Comparison of ENCODE assay signal across 13 cellular contexts in the genomic region with DNA sequence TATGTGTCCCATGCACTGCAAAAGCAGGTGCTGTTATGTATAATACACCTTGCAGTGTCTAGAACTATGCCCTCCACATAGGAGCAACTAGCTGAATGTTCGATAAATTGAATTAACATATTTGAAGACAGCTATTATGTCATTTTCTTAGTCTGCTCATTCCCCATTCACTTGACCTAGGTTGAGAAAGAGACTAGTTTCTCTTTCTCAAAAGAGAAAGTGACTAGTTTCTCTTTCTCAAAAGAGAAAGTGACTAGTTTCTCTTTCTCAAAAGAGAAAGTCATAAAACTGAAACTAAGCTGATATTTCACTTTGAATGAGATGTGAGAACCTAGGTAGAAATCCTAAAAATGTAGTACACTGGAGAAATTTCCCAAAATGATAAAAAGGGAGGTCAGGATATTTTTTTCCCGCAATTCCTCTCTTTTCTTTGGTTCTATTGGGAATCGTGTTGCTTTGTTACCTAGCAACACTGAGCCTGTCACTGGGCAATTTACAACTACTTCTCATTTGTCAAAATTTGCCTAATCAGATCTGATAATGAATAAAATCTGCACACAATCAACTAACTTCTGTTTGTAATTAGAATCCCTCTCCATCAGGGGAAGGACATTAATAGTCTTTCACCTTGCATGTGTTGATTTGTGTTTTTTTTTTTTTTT.
DNase-seq lines count a peak whose midpoint lies in the region; ATAC-seq and TF ChIP-seq lines count a peak whose summit lies in the region.
"Had no signal": no experiment of that assay in that cellular context is flagged by ENCODE, and none has a peak within 500 bp of the region (broad histone marks: within the 10 kb centered on the region; RNA-seq: fewer than 3 reads in every experiment).

No MANE protein-coding gene starts in this region.

- no peak for TF ChIP-seq EP300 in sigmoid colon (IDR thresholded peaks at IDR 0.05)

- H3K4me2 ChIP-seq in OCI-LY3 (ENCODE audit: low read length) = peak overlapping the region; percentile 68

- intact Hi-C loops in heart left ventricle (cut with DNase I) (no loop called here), sigmoid colon (cut with DNase I) (no loop called here)

- H3K4me1 ChIP-seq in OCI-LY3 (ENCODE audit: low read length) (peaks cover 15% of the 10 kb centered on the region), heart left ventricle (peaks cover 0 to 4% (median 0%) of the 10 kb centered on the region in 12 donors), sigmoid colon (no peaks in the 10 kb centered on the region)

- H3K4me3 ChIP-seq in OCI-LY3 (ENCODE audit: low read length) (peak overlapping the region; percentile 62), heart left ventricle (no peak overlapping the region), sigmoid colon (no peak overlapping the region)
- H3K4me3 ChIP-seq: SK-N-MC had no signal

- H2AFZ ChIP-seq in OCI-LY3 (ENCODE audit: low read depth, low read length) = no peak overlapping the region

- peak overlapping the region; percentile 4; the same call in 1 of the 2 replicates for H3K9ac ChIP-seq in OCI-LY3 (ENCODE audit: low read length)

- DNase-seq in GM13977 (ENCODE audit: low spot score) (peak; percentile 14), heart left ventricle (no peak), sigmoid colon (no peak), COR-L47 (lab: John Stamatoyannopoulos, UW) (no peak), left lobe of liver (ENCODE audit: low spot score) (no peak)
- DNase-seq: DMS153, left colon, NCI-H1694, right cardiac atrium had no signal

- H4K20me1 ChIP-seq in OCI-LY3 (ENCODE audit: insufficient read depth, low read length) = no peaks in the 10 kb centered on the region

- peak overlapping the region; percentile 76 for H3K27ac ChIP-seq in OCI-LY3 (ENCODE audit: low read length)
- H3K27ac ChIP-seq in heart left ventricle = no peak overlapping the region
- H3K27ac ChIP-seq in sigmoid colon = no peak overlapping the region
- H3K27ac ChIP-seq: SK-N-MC had no signal

- 71 to 80% (median 76%) methylated on average over 3 of the region's 3 CpGs for WGBS in heart left ventricle, 4 donors
- 73 to 80% methylated on average over 3 of the region's 3 CpGs for WGBS in sigmoid colon, 2 donors

- H3K9me3 ChIP-seq in OCI-LY3 (ENCODE audit: insufficient read depth, low read length) (no peaks in the 10 kb centered on the region), heart left ventricle (no peaks in the 10 kb centered on the region), sigmoid colon (no peaks in the 10 kb centered on the region)

- TF ChIP-seq CTCF in GM13977 (IDR thresholded peaks at IDR 0.05; ENCODE audit: extremely low read depth, insufficient read depth, missing control alignments) = no peak
- TF ChIP-seq CTCF in OCI-LY3 (IDR thresholded peaks at IDR 0.05; ENCODE audit: low read depth, low read length) = no peak
- no peak for TF ChIP-seq CTCF in heart left ventricle (IDR thresholded peaks at IDR 0.05)
- TF ChIP-seq CTCF in sigmoid colon (IDR thresholded peaks at IDR 0.05) = no peak

- no peaks in the 10 kb centered on the region for H3K27me3 ChIP-seq in OCI-LY3 (ENCODE audit: low read depth, low read length)
- peaks cover 0 to 3% (median 0%) of the 10 kb centered on the region in 9 donors for H3K27me3 ChIP-seq in heart left ventricle
- H3K27me3 ChIP-seq in sigmoid colon = no peaks in the 10 kb centered on the region

- no peaks in the 10 kb centered on the region for H3K79me2 ChIP-seq in OCI-LY3 (ENCODE audit: low read length)

- in situ Hi-C loops in GM13977 (cut with MboI; ENCODE audit: low pct_unique_long_range_greater_than_20kb, low sequenced_read_pairs, unreplicated experiment) = no loop called here

- ATAC-seq in GM19351 (IDR thresholded peaks at IDR 0.05; ENCODE audit: unreplicated experiment) (peak; percentile 90), HG02884 (IDR thresholded peaks at IDR 0.05; ENCODE audit: unreplicated experiment) (peak; percentile 93), heart left ventricle (no peak), left lobe of liver (no peak)
- ATAC-seq: left colon, right cardiac atrium had no signal

- no peak for TF ChIP-seq POLR2A in heart left ventricle (IDR thresholded peaks at IDR 0.05)
- no peak for TF ChIP-seq POLR2A in sigmoid colon (IDR thresholded peaks at IDR 0.05)

- H3K36me3 ChIP-seq in OCI-LY3 (replicated peaks; ENCODE audit: low read depth, low read length) (no peaks in the 10 kb centered on the region), heart left ventricle (no peaks in the 10 kb centered on the region), sigmoid colon (no peaks in the 10 kb centered on the region)

Comparison
In these comparisons a context has a peak if more than half of its experiments do, and no peak if none do; other contexts are left out.
1. ATAC-seq: peak in GM19351 (single experiment) and HG02884 (single experiment); none in heart left ventricle (0 of 4) and left lobe of liver (single experiment).